ENCODE assay signal across 8 cellular contexts in genomic region chr12:57751788-57752667, GRCh38. TPM values are rescaled to one million over a fixed set of nuclear protein-coding genes. Genes with fewer than 3 reads are reported as not detected.
DNase-seq lines count a peak whose midpoint lies in the region; ATAC-seq and TF ChIP-seq lines count a peak whose summit lies in the region.

Gene CDK4, minus strand, starts transcription at chr12:57752310. Its CDS starts 593 bp downstream, at chr12:57751717.

- intact Hi-C loops in esophagus squamous epithelium (cut with DNase I): no loop called here

- peak within 1 kb of the TSS; percentile 79 for H3K4me2 ChIP-seq in Karpas-422 (ENCODE audit: low read depth, low read length, poor library complexity, severe bottlenecking)

- no peaks in the 10 kb centered on the region for H3K9me3 ChIP-seq in Karpas-422 (ENCODE audit: low read length)
- no peaks in the 10 kb centered on the region for H3K9me3 ChIP-seq in esophagus squamous epithelium

- peaks cover 40% of the 10 kb centered on the region for H3K4me1 ChIP-seq in Karpas-422 (ENCODE audit: low read length)
- peaks cover 33 to 57% (median 37%) of the 10 kb centered on the region in 3 donors for H3K4me1 ChIP-seq in esophagus squamous epithelium

- ATAC-seq in GM21825 (IDR thresholded peaks at IDR 0.05; ENCODE audit: unreplicated experiment): peak; percentile 63

- H2AFZ ChIP-seq in Karpas-422 (ENCODE audit: low read length): peak within 1 kb of the TSS; percentile 1; the same call in 1 of the 2 replicates

- H3K9me2 ChIP-seq in Karpas-422 (replicated peaks; ENCODE audit: insufficient read depth, low read length): no peaks in the 10 kb centered on the region

- peaks cover 35% of the 10 kb centered on the region for H3K79me2 ChIP-seq in Karpas-422 (ENCODE audit: low read length)

- H3K27me3 ChIP-seq in Karpas-422 (ENCODE audit: low read length) (no peaks in the 10 kb centered on the region), esophagus squamous epithelium (no peaks in the 10 kb centered on the region)

- H4K20me1 ChIP-seq in Karpas-422 (ENCODE audit: insufficient read depth, low read depth, low read length): no peaks in the 10 kb centered on the region

- TF ChIP-seq POLR2A in esophagus squamous epithelium (IDR thresholded peaks at IDR 0.05): peak in 3 of 4 donors; percentile 58 to 78 (median 65)

- H3K4me3 ChIP-seq in Karpas-422 (ENCODE audit: low read length) (peak within 1 kb of the TSS; percentile 86), esophagus squamous epithelium (peak within 1 kb of the TSS; percentile 61 to 96 (median 72))

- H3K27ac ChIP-seq in Karpas-422 (ENCODE audit: low read length) (peak within 1 kb of the TSS; percentile 70), esophagus squamous epithelium (peak within 1 kb of the TSS; percentile 84 to 92 (median 90))

- 0% methylated on average over 17 to 20 of the region's 58 CpGs for WGBS in esophagus squamous epithelium, 2 donors

- peak in 2 of 6 experiments; percentile 3 to 35 for TF ChIP-seq CTCF in esophagus squamous epithelium (IDR thresholded peaks at IDR 0.05)

- DNase-seq in DMS79 treated with DMSO at 0.1 percent for 48 hours (lab: John Stamatoyannopoulos, UW) (peak; percentile 95), Karpas-422 (peak; percentile 100), RKO (ENCODE audit: low spot score) (peak; percentile 100), activated T-helper 1 cell treated with Interleukin-2 at 50 U/mL for 16 hours (ENCODE audit: low read depth) (peak; percentile 98), esophagus squamous epithelium (lab: John Stamatoyannopoulos, UW) (peak; percentile 99), myocyte (ENCODE audit: low read depth) (peak; percentile 99)
- DNase-seq in stimulated activated CD8-positive, alpha-beta memory T cell treated with anti-CD3 and anti-CD28 coated beads, Interleukin-7, amount 100 ng/mL, for 48 hours (ENCODE audit: extremely low read depth in 1 of 2, low read depth in 1 of 2): peak; percentile 98 to 99

- H3K36me3 ChIP-seq in Karpas-422 (ENCODE audit: insufficient read depth, low read length) (peaks cover 29% of the 10 kb centered on the region), esophagus squamous epithelium (peaks cover 7 to 38% (median 15%) of the 10 kb centered on the region in 3 donors)

- peak within 1 kb of the TSS; percentile 91 for H3K9ac ChIP-seq in Karpas-422 (ENCODE audit: low read length)

RNA-seq across cellular contexts. Expression of gene CDK4, which starts in this region (rescaled TPM):
- total RNA-seq in Karpas-422 (2014; rRNA removed; shearing (Covaris generic); ENCODE audit: low replicate concordance): 154 and 164 TPM in 2 replicates
- total RNA-seq in esophagus squamous epithelium (10 to 100 TPM; 42.8 to 96.9 (median 60.4) TPM), myocyte (175 and 180 TPM in 2 replicates)
- 153 TPM for polyA plus RNA-seq in myocyte (2012)

Comparison
In these comparisons a context has a peak if more than half of its experiments do, and no peak if none do; other contexts are left out.
1. Peak in every context shown above with its lines: DNase-seq, ATAC-seq, H3K4me3 ChIP-seq and H3K27ac ChIP-seq.